19 cellular contexts compared by ENCODE assay signal in the genomic region with DNA sequence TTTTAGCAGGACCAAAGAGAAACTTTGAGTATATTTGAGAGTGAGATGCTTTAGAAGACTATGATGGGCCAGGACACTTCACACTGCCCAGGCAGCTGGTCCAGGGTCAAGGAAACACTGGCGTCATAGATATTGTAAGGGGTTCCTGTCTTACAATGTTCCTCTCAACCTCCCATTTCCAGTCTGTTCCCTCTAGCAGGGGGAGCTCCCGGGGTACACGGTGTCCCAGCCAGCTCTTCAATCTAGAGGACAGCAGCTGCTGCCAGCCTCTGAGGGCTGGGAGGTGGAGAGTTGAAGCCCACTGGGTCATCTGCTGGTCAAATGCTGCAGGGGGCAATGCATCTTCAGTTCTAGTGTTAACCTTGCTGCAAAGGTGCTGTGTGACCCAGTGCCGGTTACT. TPM values are rescaled to one million over a fixed set of nuclear protein-coding genes. Genes with fewer than 3 reads are reported as not detected.
A peak's percentile ranks its signal among the peaks of the same experiment; 100 is the strongest.
DNase-seq lines count a peak whose midpoint lies in the region; ATAC-seq, FAIRE-seq and TF ChIP-seq lines count a peak whose summit lies in the region.
"Had no signal": no experiment of that assay in that cellular context is flagged by ENCODE, and none has a peak within 500 bp of the region (broad histone marks: within the 10 kb centered on the region; RNA-seq: fewer than 3 reads in every experiment).

No MANE protein-coding gene starts in this region.

- H3K36me3 ChIP-seq in psoas muscle (ENCODE audit: insufficient read depth in 1 of 2, low read depth in 1 of 2): no peaks in the 10 kb centered on the region
- no peaks in the 10 kb centered on the region for H3K36me3 ChIP-seq in vagina
- H3K36me3 ChIP-seq in CD4-positive, alpha-beta memory T cell (ENCODE audit: insufficient read depth, low read length): no peaks in the 10 kb centered on the region
- H3K36me3 ChIP-seq in naive thymus-derived CD4-positive, alpha-beta T cell (ENCODE audit: control insufficient read depth in 2 of 3, insufficient read depth in 3 of 3, low read length in 3 of 3): no peaks in the 10 kb centered on the region
- H3K36me3 ChIP-seq: ascending aorta, SJCRH30 had no signal

- no peak overlapping the region for H3K4me3 Mint-ChIP-seq in dendritic cell treated with granulocyte-macrophage colony-stimulating factor and Interleukin-4, amounts not matched to agents 40 ng/mL and 50 ng/mL, for 4 days
- H3K4me3 Mint-ChIP-seq in CD4-positive, alpha-beta memory T cell: no peak overlapping the region
- H3K4me3 Mint-ChIP-seq in naive thymus-derived CD4-positive, alpha-beta T cell: no peak overlapping the region
- H3K4me3 Mint-ChIP-seq: H9; T-helper 2 cell treated with Interferon-gamma antibody and Interleukin-4, amounts not matched to agents 5 μg/mL and 100 μg/mL, for 36 hours had no signal

- ATAC-seq in psoas muscle: peak in 3 of 4 donors; percentile 53 to 65 (median 55)
- ATAC-seq in naive thymus-derived CD4-positive, alpha-beta T cell: no peak

- H3K9me3 Mint-ChIP-seq in dendritic cell treated with granulocyte-macrophage colony-stimulating factor and Interleukin-4, amounts not matched to agents 40 ng/mL and 50 ng/mL, for 4 days: no peaks in the 10 kb centered on the region
- H3K9me3 Mint-ChIP-seq in CD4-positive, alpha-beta memory T cell: no peaks in the 10 kb centered on the region
- peaks cover 0 to 2% (median 0%) of the 10 kb centered on the region in 11 donors for H3K9me3 Mint-ChIP-seq in naive thymus-derived CD4-positive, alpha-beta T cell
- H3K9me3 Mint-ChIP-seq: H9; T-helper 2 cell treated with Interferon-gamma antibody and Interleukin-4, amounts not matched to agents 5 μg/mL and 100 μg/mL, for 36 hours had no signal

- no peaks in the 10 kb centered on the region for H3K36me3 Mint-ChIP-seq in dendritic cell treated with granulocyte-macrophage colony-stimulating factor and Interleukin-4, amounts not matched to agents 40 ng/mL and 50 ng/mL, for 4 days (ENCODE audit: low read depth)
- H3K36me3 Mint-ChIP-seq in CD4-positive, alpha-beta memory T cell: no peaks in the 10 kb centered on the region
- no peaks in the 10 kb centered on the region for H3K36me3 Mint-ChIP-seq in naive thymus-derived CD4-positive, alpha-beta T cell

- H3K9me3 ChIP-seq in psoas muscle (no peaks in the 10 kb centered on the region), vagina (no peaks in the 10 kb centered on the region)
- H3K9me3 ChIP-seq in CD4-positive, alpha-beta memory T cell (ENCODE audit: control insufficient read depth in 1 of 2, low read length in 2 of 2): no peaks in the 10 kb centered on the region
- no peaks in the 10 kb centered on the region for H3K9me3 ChIP-seq in naive thymus-derived CD4-positive, alpha-beta T cell (ENCODE audit: control insufficient read depth in 2 of 3, low read length in 3 of 3)
- H3K9me3 ChIP-seq: ascending aorta, SJCRH30 had no signal

- peaks cover 42% of the 10 kb centered on the region for H3K4me1 Mint-ChIP-seq in dendritic cell treated with granulocyte-macrophage colony-stimulating factor and Interleukin-4, amounts not matched to agents 40 ng/mL and 50 ng/mL, for 4 days (ENCODE audit: low read depth)
- peaks cover 0 to 3% (median 0%) of the 10 kb centered on the region in 4 donors for H3K4me1 Mint-ChIP-seq in CD4-positive, alpha-beta memory T cell
- H3K4me1 Mint-ChIP-seq in naive thymus-derived CD4-positive, alpha-beta T cell: peaks cover 0 to 4% (median 0%) of the 10 kb centered on the region in 7 donors

- DNase-seq in psoas muscle (no peak), vagina (ENCODE audit: extremely low spot score in 2 of 2) (no peak), GM19239 (ENCODE audit: insufficient read length, low spot score) (no peak)
- no peak for DNase-seq in CD4-positive, alpha-beta memory T cell
- DNase-seq in naive thymus-derived CD4-positive, alpha-beta T cell: no peak
- DNase-seq: activated CD4-positive, CD25-positive, alpha-beta regulatory T cell treated with anti-CD3 and anti-CD28 coated beads, Interleukin-2, amount 50 U/mL, for 72 hours; activated gamma-delta T cell treated with Interleukin-2 at 50 U/mL for 16 hours; DMS 273 treated with DMSO at 0.1 percent for 48 hours; H9; NCI-H1694 treated with DMSO at 0.1 percent for 48 hours; NCI-H446; stimulated activated CD4-positive, alpha-beta T cell treated with anti-CD3 and anti-CD28 coated beads, Interleukin-15, amount 100 ng/mL, for 24 hours had no signal

- H3K27ac Mint-ChIP-seq in dendritic cell treated with granulocyte-macrophage colony-stimulating factor and Interleukin-4, amounts not matched to agents 40 ng/mL and 50 ng/mL, for 4 days: peak overlapping the region; percentile 35
- no peak overlapping the region for H3K27ac Mint-ChIP-seq in CD4-positive, alpha-beta memory T cell
- H3K27ac Mint-ChIP-seq in naive thymus-derived CD4-positive, alpha-beta T cell: no peak overlapping the region
- H3K27ac Mint-ChIP-seq: H9; T-helper 2 cell treated with Interferon-gamma antibody and Interleukin-4, amounts not matched to agents 5 μg/mL and 100 μg/mL, for 36 hours had no signal

- H3K4me3 ChIP-seq in psoas muscle: no peak overlapping the region
- no peak overlapping the region for H3K4me3 ChIP-seq in vagina
- no peak overlapping the region for H3K4me3 ChIP-seq in CD4-positive, alpha-beta memory T cell (ENCODE audit: low read length in 2 of 2)
- no peak overlapping the region for H3K4me3 ChIP-seq in naive thymus-derived CD4-positive, alpha-beta T cell (ENCODE audit: low read length)
- H3K4me3 ChIP-seq: ascending aorta, hepatocyte, SJCRH30 had no signal

- CTCF ChIA-PET in CD4-positive, alpha-beta memory T cell (lab: Charles Lee; ENCODE audit: partially characterized antibody): no interaction called here
- CTCF ChIA-PET in naive thymus-derived CD4-positive, alpha-beta T cell (lab: Charles Lee): interaction anchor here (0.6 kb wide), 1 partner anchor 15 kb away, joined by 5 read pairs; no protein-coding TSS in a partner anchor

- TF ChIP-seq CTCF in psoas muscle (IDR thresholded peaks at IDR 0.05) (no peak), vagina (IDR thresholded peaks at IDR 0.05) (no peak)

- H3K27me3 Mint-ChIP-seq in dendritic cell treated with granulocyte-macrophage colony-stimulating factor and Interleukin-4, amounts not matched to agents 40 ng/mL and 50 ng/mL, for 4 days: peaks cover 43% of the 10 kb centered on the region
- H3K27me3 Mint-ChIP-seq in CD4-positive, alpha-beta memory T cell: peaks cover 23 to 24% of the 10 kb centered on the region in 2 donors
- peaks cover 22 to 38% (median 27%) of the 10 kb centered on the region in 5 donors for H3K27me3 Mint-ChIP-seq in naive thymus-derived CD4-positive, alpha-beta T cell

- WGBS in psoas muscle, 3 donors: 22 to 48% (median 41%) methylated on average over 4 of the region's 4 CpGs

- H3K27ac ChIP-seq in layer of hippocampus (ENCODE audit: low read depth, low read length): peak overlapping the region; percentile 30
- H3K27ac ChIP-seq in psoas muscle: peak overlapping the region; percentile 50
- peak overlapping the region; percentile 60 for H3K27ac ChIP-seq in vagina
- H3K27ac ChIP-seq in CD4-positive, alpha-beta memory T cell (ENCODE audit: low read depth, low read length): no peak overlapping the region
- H3K27ac ChIP-seq in naive thymus-derived CD4-positive, alpha-beta T cell (ENCODE audit: low read depth, low read length): no peak overlapping the region
- H3K27ac ChIP-seq: hepatocyte, SJCRH30 had no signal

- H3K27me3 ChIP-seq in layer of hippocampus (ENCODE audit: control insufficient read depth, insufficient read depth, low read length): no peaks in the 10 kb centered on the region
- peaks cover 0 to 12% (median 6%) of the 10 kb centered on the region in 3 donors for H3K27me3 ChIP-seq in psoas muscle (ENCODE audit: insufficient read depth in 3 of 3, low read length in 2 of 3)
- no peaks in the 10 kb centered on the region for H3K27me3 ChIP-seq in vagina
- no peaks in the 10 kb centered on the region for H3K27me3 ChIP-seq in CD4-positive, alpha-beta memory T cell (ENCODE audit: insufficient read depth, low read length)
- H3K27me3 ChIP-seq in naive thymus-derived CD4-positive, alpha-beta T cell (ENCODE audit: control insufficient read depth in 2 of 2, insufficient read depth in 2 of 2, low read length in 2 of 2): no peaks in the 10 kb centered on the region
- H3K27me3 ChIP-seq: ascending aorta, hepatocyte, SJCRH30 had no signal

- H3K4me1 ChIP-seq in psoas muscle (no peaks in the 10 kb centered on the region), vagina (peaks cover 20% of the 10 kb centered on the region)
- H3K4me1 ChIP-seq in CD4-positive, alpha-beta memory T cell (ENCODE audit: insufficient read depth, low read length): no peaks in the 10 kb centered on the region
- no peaks in the 10 kb centered on the region for H3K4me1 ChIP-seq in naive thymus-derived CD4-positive, alpha-beta T cell (ENCODE audit: control insufficient read depth in 2 of 2, insufficient read depth in 2 of 2, low read length in 2 of 2)

- FAIRE-seq in GM19239 (lab: Jason Lieb, UNC): no peak
- FAIRE-seq: keratinocyte had no signal

- no peak for TF ChIP-seq POLR2A in vagina (IDR thresholded peaks at IDR 0.05)

- intact Hi-C loops in dendritic cell treated with granulocyte-macrophage colony-stimulating factor and Interleukin-4, amounts not matched to agents 40 ng/mL and 50 ng/mL, for 4 days (cut with micrococcal nuclease): no loop called here
- intact Hi-C loops in psoas muscle (cut with DNase I) (no loop called here), vagina (cut with DNase I) (no loop called here)
- intact Hi-C loops in CD4-positive, alpha-beta memory T cell (cut with micrococcal nuclease): no loop called here
- intact Hi-C loops in naive thymus-derived CD4-positive, alpha-beta T cell (cut with micrococcal nuclease): no loop called here

- POLR2A ChIA-PET in CD4-positive, alpha-beta memory T cell (lab: Charles Lee; ENCODE audit: partially characterized antibody): no interaction called here
- POLR2A ChIA-PET in naive thymus-derived CD4-positive, alpha-beta T cell (lab: Charles Lee): no interaction called here

RNA-seq across cellular contexts. Expression of a gene that starts 40.7 kb away (rescaled TPM):
- total RNA-seq in psoas muscle (100 to 1,000 TPM in 2 of 4 donors, 10 to 100 TPM in 2; 65.0 to 160 (median 92.5) TPM), vagina (262 TPM)
- polyA plus RNA-seq in psoas muscle: 10 to 100 TPM; 58.6 to 80.7 (median 65.0) TPM
- 1 to 10 TPM; 1.7 to 2.3 TPM for total RNA-seq in CD4-positive, alpha-beta memory T cell
- not detected for polyA plus RNA-seq in CD4-positive, alpha-beta memory T cell
- total RNA-seq in naive thymus-derived CD4-positive, alpha-beta T cell: under 1 TPM in 4 of 5 experiments, not detected in 1; 0.05 to 0.95 (median 0.37) TPM
- polyA plus RNA-seq in naive thymus-derived CD4-positive, alpha-beta T cell: not detected

Comparison
In these comparisons a context has a peak if more than half of its experiments do, and no peak if none do; other contexts are left out.
1. H3K27ac ChIP-seq: peak in layer of hippocampus (single experiment), psoas muscle (single experiment) and vagina (single experiment); none in CD4-positive, alpha-beta memory T cell (single experiment) and naive thymus-derived CD4-positive, alpha-beta T cell (single experiment).
2. RNA of a gene that starts 40.7 kb away (total RNA-seq): 262 TPM in vagina (single experiment) and 65.0 to 160 TPM in psoas muscle; 1.7 to 2.3 TPM in CD4-positive, alpha-beta memory T cell and 0.05 to 0.95 TPM in naive thymus-derived CD4-positive, alpha-beta T cell; every median in the first group is over 10 times any median in the second.